Comparison of ENCODE assay signal across 34 cellular contexts in the genomic region with DNA sequence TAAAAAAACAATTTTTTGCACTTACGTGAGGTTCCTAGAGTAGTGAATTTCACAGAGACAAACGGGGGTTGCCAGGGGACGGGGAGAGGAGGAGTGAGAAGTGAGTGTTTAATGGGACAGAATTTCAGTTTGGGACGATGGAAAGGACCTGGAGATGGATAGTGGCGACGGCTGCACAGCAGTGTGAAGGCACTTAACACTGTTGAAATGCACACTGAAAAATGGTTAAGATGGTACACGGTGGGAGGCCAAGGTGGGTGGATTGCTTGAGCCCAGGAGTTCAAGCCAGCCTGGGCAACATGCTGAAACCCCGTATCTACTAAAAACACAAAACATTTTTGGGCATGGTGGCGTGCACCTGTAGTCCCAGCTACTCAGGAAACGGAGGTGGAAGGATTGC.
"Had no signal": no experiment of that assay in that cellular context is flagged by ENCODE, and none has a peak within 500 bp of the region (broad histone marks: within the 10 kb centered on the region; RNA-seq: fewer than 3 reads in every experiment).

No MANE protein-coding gene starts in this region.

- H3K4me3 ChIP-seq: adrenal gland, body of pancreas, breast epithelium, cardiac muscle cell, coronary artery, dorsolateral prefrontal cortex, gastrocnemius medialis, heart right ventricle had no signal

- H3K4me1 Mint-ChIP-seq: activated CD4-positive, alpha-beta T cell treated with anti-CD3 and anti-CD28 coated beads for 36 hours; activated CD4-positive, alpha-beta T cell treated with anti-CD3 and anti-CD28 coated beads, Interleukin-2, amount 10 ng/mL, durations not matched to agents 24 days and 14 days; activated CD8-positive, alpha-beta memory T cell treated with anti-CD3 and anti-CD28 coated beads, Interleukin-2, amount 10 ng/mL, durations not matched to agents 7 days and 5 days; activated naive CD4-positive, alpha-beta T cell treated with anti-CD3 and anti-CD28 coated beads, Interleukin-2, amount 50 U/mL, for 24 hours; activated naive CD8-positive, alpha-beta T cell treated with anti-CD3 and anti-CD28 coated beads for 36 hours; activated naive CD8-positive, alpha-beta T cell treated with anti-CD3 and anti-CD28 coated beads, Interleukin-2, amount 50 U/mL, for 24 hours had no signal

- H3K27me3 ChIP-seq: adrenal gland, breast epithelium, cardiac muscle cell, dorsolateral prefrontal cortex, gastrocnemius medialis, heart right ventricle had no signal

- ATAC-seq: activated CD4-positive, alpha-beta T cell treated with anti-CD3 and anti-CD28 coated beads for 36 hours; activated CD8-positive, alpha-beta memory T cell treated with anti-CD3 and anti-CD28 coated beads, Interleukin-2, amount 10 ng/mL, durations not matched to agents 7 days and 5 days; activated CD8-positive, alpha-beta T cell treated with anti-CD3 and anti-CD28 coated beads, Interleukin-2, amount 10 ng/mL, durations not matched to agents 7 days and 5 days; activated naive CD8-positive, alpha-beta T cell treated with anti-CD3 and anti-CD28 coated beads, Interleukin-2, amount 50 U/mL, for 24 hours; body of pancreas; esophagus mucosa; foreskin keratinocyte; gastrocnemius medialis had no signal

- H3K4me3 Mint-ChIP-seq: activated CD4-positive, alpha-beta memory T cell treated with anti-CD3 and anti-CD28 coated beads for 36 hours; activated CD4-positive, alpha-beta T cell treated with anti-CD3 and anti-CD28 coated beads for 36 hours; activated CD4-positive, alpha-beta T cell treated with anti-CD3 and anti-CD28 coated beads, Interleukin-2, amount 10 ng/mL, durations not matched to agents 24 days and 14 days; activated CD8-positive, alpha-beta memory T cell treated with anti-CD3 and anti-CD28 coated beads, Interleukin-2, amount 10 ng/mL, durations not matched to agents 7 days and 5 days; activated CD8-positive, alpha-beta T cell treated with anti-CD3 and anti-CD28 coated beads, Interleukin-2, amount 10 ng/mL, durations not matched to agents 7 days and 5 days; activated naive CD4-positive, alpha-beta T cell treated with anti-CD3 and anti-CD28 coated beads for 36 hours; activated naive CD4-positive, alpha-beta T cell treated with anti-CD3 and anti-CD28 coated beads, Interleukin-2, amount 50 U/mL, for 24 hours; activated naive CD8-positive, alpha-beta T cell treated with anti-CD3 and anti-CD28 coated beads for 36 hours; activated naive CD8-positive, alpha-beta T cell treated with anti-CD3 and anti-CD28 coated beads, Interleukin-2, amount 50 U/mL, for 24 hours; activated T-helper 1 cell treated with anti-CD3 and anti-CD28 coated beads, Interleukin-12 subunit alpha, Interleukin-12 subunit beta, Interleukin-2, Interleukin-4 antibody, amounts not matched to agents 30 ng/mL and 10 ng/mL and 1 ng/mL, durations not matched to agents 14 hours and 24 hours and 36 hours; central memory CD8-positive, alpha-beta T cell; dendritic cell treated with granulocyte-macrophage colony-stimulating factor and Interleukin-4, amounts not matched to agents 40 ng/mL and 50 ng/mL, for 4 days; endodermal cell had no signal

- H3K27me3 Mint-ChIP-seq: activated naive CD8-positive, alpha-beta T cell treated with anti-CD3 and anti-CD28 coated beads for 36 hours; dendritic cell treated with granulocyte-macrophage colony-stimulating factor and Interleukin-4, amounts not matched to agents 40 ng/mL and 50 ng/mL, for 4 days had no signal

- H3K27ac Mint-ChIP-seq: activated CD4-positive, alpha-beta memory T cell treated with anti-CD3 and anti-CD28 coated beads for 36 hours; activated CD4-positive, alpha-beta T cell treated with anti-CD3 and anti-CD28 coated beads for 36 hours; activated CD4-positive, alpha-beta T cell treated with anti-CD3 and anti-CD28 coated beads, Interleukin-2, amount 10 ng/mL, durations not matched to agents 24 days and 14 days; activated CD8-positive, alpha-beta memory T cell treated with anti-CD3 and anti-CD28 coated beads, Interleukin-2, amount 10 ng/mL, durations not matched to agents 7 days and 5 days; activated CD8-positive, alpha-beta T cell treated with anti-CD3 and anti-CD28 coated beads, Interleukin-2, amount 10 ng/mL, durations not matched to agents 7 days and 5 days; activated naive CD4-positive, alpha-beta T cell treated with anti-CD3 and anti-CD28 coated beads for 36 hours; activated naive CD4-positive, alpha-beta T cell treated with anti-CD3 and anti-CD28 coated beads, Interleukin-2, amount 50 U/mL, for 24 hours; activated naive CD8-positive, alpha-beta T cell treated with anti-CD3 and anti-CD28 coated beads for 36 hours; activated naive CD8-positive, alpha-beta T cell treated with anti-CD3 and anti-CD28 coated beads, Interleukin-2, amount 50 U/mL, for 24 hours; activated T-helper 1 cell treated with anti-CD3 and anti-CD28 coated beads, Interleukin-12 subunit alpha, Interleukin-12 subunit beta, Interleukin-2, Interleukin-4 antibody, amounts not matched to agents 30 ng/mL and 10 ng/mL and 1 ng/mL, durations not matched to agents 14 hours and 24 hours and 36 hours; activated T-helper 2 cell treated with anti-CD3 and anti-CD28 coated beads, Interferon-gamma antibody, Interleukin-2, Interleukin-4, amounts not matched to agents 10 μg/mL and 5 μg/mL and 100 μg/mL, durations not matched to agents 14 hours and 24 hours and 36 hours; dendritic cell treated with granulocyte-macrophage colony-stimulating factor and Interleukin-4, amounts not matched to agents 40 ng/mL and 50 ng/mL, for 4 days; endodermal cell had no signal

- H3K4me1 ChIP-seq: adrenal gland, body of pancreas, foreskin keratinocyte had no signal

- DNase-seq: activated CD4-positive, alpha-beta memory T cell treated with anti-CD3 and anti-CD28 coated beads for 36 hours; activated CD4-positive, alpha-beta T cell treated with anti-CD3 and anti-CD28 coated beads for 36 hours; activated CD4-positive, alpha-beta T cell treated with anti-CD3 and anti-CD28 coated beads, Interleukin-2, amount 10 ng/mL, durations not matched to agents 24 days and 14 days; activated CD4-positive, CD25-positive, alpha-beta regulatory T cell; activated CD4-positive, CD25-positive, alpha-beta regulatory T cell treated with anti-CD3 and anti-CD28 coated beads, Interleukin-2, amount 50 U/mL, for 72 hours; activated CD8-positive, alpha-beta memory T cell treated with anti-CD3 and anti-CD28 coated beads, Interleukin-2, amount 10 ng/mL, durations not matched to agents 7 days and 5 days; activated CD8-positive, alpha-beta memory T cell treated with anti-CD3 and anti-CD28 coated beads, Interleukin-2, amount 50 U/mL, for 4 hours; activated CD8-positive, alpha-beta T cell treated with anti-CD3 and anti-CD28 coated beads, Interleukin-2, amount 10 ng/mL, durations not matched to agents 7 days and 5 days; activated effector memory CD4-positive, alpha-beta T cell treated with anti-CD3 and anti-CD28 coated beads, Interleukin-2, amount 50 U/mL, for 16 hours; activated naive CD4-positive, alpha-beta T cell treated with anti-CD3 and anti-CD28 coated beads for 36 hours; activated naive CD8-positive, alpha-beta T cell treated with anti-CD3 and anti-CD28 coated beads for 36 hours; activated naive CD8-positive, alpha-beta T cell treated with anti-CD3 and anti-CD28 coated beads, Interleukin-2, amount 50 U/mL, for 24 hours; activated T-cell treated with anti-CD3 and anti-CD28 coated beads, Interleukin-2, amount 50 U/mL, for 1 hour; activated T-cell treated with anti-CD3 and anti-CD28 coated beads, Interleukin-2, amount 50 U/mL, for 48 hours; adrenal gland; amygdala; aorta; body of pancreas; dorsolateral prefrontal cortex; effector memory CD4-positive, alpha-beta T cell; endodermal cell; foreskin keratinocyte; gastrocnemius medialis; heart right ventricle; T-helper 2 cell had no signal

- H3K9me3 Mint-ChIP-seq: activated T-helper 2 cell treated with anti-CD3 and anti-CD28 coated beads, Interferon-gamma antibody, Interleukin-2, Interleukin-4, amounts not matched to agents 10 μg/mL and 5 μg/mL and 100 μg/mL, durations not matched to agents 14 hours and 24 hours and 36 hours; dendritic cell treated with granulocyte-macrophage colony-stimulating factor and Interleukin-4, amounts not matched to agents 40 ng/mL and 50 ng/mL, for 4 days had no signal

- H3K36me3 Mint-ChIP-seq: activated CD4-positive, alpha-beta memory T cell treated with anti-CD3 and anti-CD28 coated beads for 36 hours; activated CD8-positive, alpha-beta memory T cell treated with anti-CD3 and anti-CD28 coated beads, Interleukin-2, amount 10 ng/mL, durations not matched to agents 7 days and 5 days had no signal

- H3K36me3 ChIP-seq: adrenal gland, breast epithelium, cardiac muscle cell, gastrocnemius medialis, heart right ventricle had no signal

- H3K27ac ChIP-seq: adrenal gland, body of pancreas, breast epithelium, cardiac muscle cell, coronary artery, dorsolateral prefrontal cortex, foreskin keratinocyte, heart right ventricle had no signal

- H3K9me3 ChIP-seq: adrenal gland, body of pancreas, breast epithelium, gastrocnemius medialis had no signal
